Comparison of ENCODE assay signal across 17 cellular contexts in the genomic region with DNA sequence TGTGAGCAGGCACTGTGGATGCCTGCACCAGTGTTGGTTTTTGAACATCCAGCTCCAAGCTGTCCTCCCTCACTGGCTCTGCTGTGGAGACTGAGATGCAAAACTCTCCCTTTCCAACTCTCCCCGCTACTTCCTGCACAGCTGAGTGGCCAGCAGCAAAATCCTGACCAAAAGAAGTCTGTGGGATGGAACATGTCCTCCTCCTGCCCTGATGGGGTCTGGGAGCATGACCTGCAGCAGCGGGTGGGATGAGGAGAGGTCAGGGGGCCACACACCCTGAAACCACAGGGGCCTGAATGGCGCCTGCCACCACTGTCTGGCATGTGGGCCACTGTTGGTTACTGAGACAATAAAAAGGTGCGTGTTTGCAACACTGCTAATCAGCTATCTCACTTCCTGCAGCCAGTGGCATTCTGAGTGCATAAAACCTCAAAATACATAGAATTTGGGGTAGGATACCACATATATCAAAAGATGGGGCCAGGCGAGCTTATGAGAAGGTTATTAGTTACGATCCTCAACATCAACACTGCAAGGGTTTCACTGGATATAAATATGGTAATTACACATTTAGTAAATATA.
"Had no signal": no experiment of that assay in that cellular context is flagged by ENCODE, and none has a peak within 500 bp of the region (broad histone marks: within the 10 kb centered on the region; RNA-seq: fewer than 3 reads in every experiment).

No MANE protein-coding gene starts in this region.

- H3K4me1 ChIP-seq: adrenal gland, gastroesophageal sphincter, parathyroid adenoma had no signal

- H3K27ac ChIP-seq: adrenal gland, cardiac muscle cell, coronary artery, epithelial cell of prostate, gastroesophageal sphincter, parathyroid adenoma had no signal

- H3K36me3 ChIP-seq: adrenal gland, cardiac muscle cell, gastroesophageal sphincter had no signal

- DNase-seq: activated B cell treated with CpG ODN at 0.5 μM for 24 hours; activated CD4-positive, alpha-beta T cell treated with anti-CD3 and anti-CD28 coated beads, Interleukin-2, amount 10 ng/mL, durations not matched to agents 7 days and 5 days; activated T-cell treated with anti-CD3 and anti-CD28 coated beads for 4 hours; effector CD8-positive, alpha-beta T cell; naive thymus-derived CD4-positive, alpha-beta T cell; stimulated activated CD4-positive, alpha-beta T cell treated with anti-CD3 and anti-CD28 coated beads, Interleukin-2, amount 100 ng/mL, for 48 hours; stimulated activated naive B cell treated with anti-CD40 and anti-IgM and Interleukin-4, amounts not matched to agents 10 μg/mL and 1 μg/mL and 100 μg/mL, for 72 hours; trophoblast cell had no signal

- H3K9me3 ChIP-seq: adrenal gland, gastroesophageal sphincter had no signal

- ATAC-seq: activated T-helper 17 cell treated with anti-CD3 and anti-CD28 coated beads, Interleukin-2, amount 50 U/mL, for 72 hours; gastroesophageal sphincter; naive thymus-derived CD4-positive, alpha-beta T cell; SK-N-SH treated with all-trans-retinoic acid at 6 μM for 48 hours; stimulated activated naive B cell treated with anti-CD40 and anti-IgM and Interleukin-4, amounts not matched to agents 10 μg/mL and 1 μg/mL and 100 μg/mL, for 72 hours had no signal

- H3K9ac ChIP-seq: parathyroid adenoma had no signal

- H3K27me3 ChIP-seq: adrenal gland, cardiac muscle cell had no signal

- H3K4me3 Mint-ChIP-seq: activated B cell treated with CpG ODN at 0.5 μM for 24 hours; activated CD4-positive, alpha-beta T cell treated with anti-CD3 and anti-CD28 coated beads, Interleukin-2, amount 10 ng/mL, durations not matched to agents 7 days and 5 days; activated naive CD4-positive, alpha-beta T cell treated with anti-CD3 and anti-CD28 coated beads, Interleukin-2, amount 50 U/mL, for 24 hours; activated T-helper 17 cell treated with anti-CD3 and anti-CD28 coated beads, Interleukin-2, amount 50 U/mL, for 72 hours; stimulated activated naive B cell treated with anti-CD40 and anti-IgM and Interleukin-4, amounts not matched to agents 10 μg/mL and 1 μg/mL and 100 μg/mL, for 72 hours had no signal

- H3K9me3 Mint-ChIP-seq: activated B cell treated with CpG ODN at 0.5 μM for 24 hours had no signal

- H3K4me3 ChIP-seq: adrenal gland, cardiac muscle cell, coronary artery, gastroesophageal sphincter had no signal

- H3K27ac Mint-ChIP-seq: activated B cell treated with CpG ODN at 0.5 μM for 24 hours; activated CD4-positive, alpha-beta T cell treated with anti-CD3 and anti-CD28 coated beads, Interleukin-2, amount 10 ng/mL, durations not matched to agents 7 days and 5 days; activated naive CD4-positive, alpha-beta T cell treated with anti-CD3 and anti-CD28 coated beads, Interleukin-2, amount 50 U/mL, for 24 hours; activated T-helper 17 cell treated with anti-CD3 and anti-CD28 coated beads, Interleukin-2, amount 50 U/mL, for 72 hours; stimulated activated naive B cell treated with anti-CD40 and anti-IgM and Interleukin-4, amounts not matched to agents 10 μg/mL and 1 μg/mL and 100 μg/mL, for 72 hours had no signal
